ENCODE assay signal across 17 cellular contexts in the genomic region with DNA sequence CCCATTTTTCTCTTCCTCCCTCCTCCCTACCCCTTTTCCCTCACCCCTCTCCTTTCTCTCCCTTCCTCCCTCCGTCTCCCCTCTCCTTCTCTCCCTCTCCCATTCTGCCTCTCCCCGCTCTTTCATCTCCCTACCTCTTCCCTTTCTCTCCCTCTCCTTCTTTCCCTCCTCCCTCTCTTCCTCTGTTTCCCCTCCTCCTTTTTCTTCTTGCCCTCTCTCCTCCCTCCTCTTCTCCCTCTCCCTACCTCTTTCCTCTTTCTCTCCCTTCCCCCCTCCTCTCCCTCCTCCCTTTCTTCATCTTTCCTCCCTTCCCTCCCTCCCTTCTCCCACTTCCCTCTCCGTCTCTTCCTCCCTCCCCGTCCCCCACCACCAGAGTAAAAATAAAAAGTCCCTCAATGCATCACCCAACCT. TPM values are rescaled to one million over a fixed set of nuclear protein-coding genes. Genes with fewer than 3 reads are reported as not detected.
DNase-seq lines count a peak whose midpoint lies in the region; ATAC-seq and TF ChIP-seq lines count a peak whose summit lies in the region.
"Had no signal": no experiment of that assay in that cellular context is flagged by ENCODE, and none has a peak within 500 bp of the region (broad histone marks: within the 10 kb centered on the region; RNA-seq: fewer than 3 reads in every experiment).

No MANE protein-coding gene starts in this region.

- H3K9me3 Mint-ChIP-seq in activated CD4-positive, alpha-beta T cell treated with anti-CD3 and anti-CD28 coated beads for 36 hours (ENCODE audit: low read depth): no peaks in the 10 kb centered on the region
- H3K9me3 Mint-ChIP-seq: activated T-cell treated with anti-CD3 and anti-CD28 coated beads, Interleukin-2, amount 50 U/mL, for 24 hours had no signal

- no peak overlapping the region for H3K4me3 Mint-ChIP-seq in activated CD4-positive, alpha-beta T cell treated with anti-CD3 and anti-CD28 coated beads for 36 hours
- H3K4me3 Mint-ChIP-seq: activated T-cell treated with anti-CD3 and anti-CD28 coated beads, Interleukin-2, amount 50 U/mL, for 24 hours had no signal

- H2AFZ ChIP-seq in DND-41 (ENCODE audit: low read depth, low read length): peak overlapping the region; percentile 50; the same call in 1 of the 2 replicates
- peak overlapping the region; percentile 61 for H2AFZ ChIP-seq in parathyroid adenoma

- H3K4me1 Mint-ChIP-seq in activated CD4-positive, alpha-beta T cell treated with anti-CD3 and anti-CD28 coated beads for 36 hours: no peaks in the 10 kb centered on the region

- ATAC-seq in DND-41 (ENCODE audit: insufficient read depth, low read depth) (no peak), body of pancreas (no peak), left ventricle myocardium superior (peak; percentile 58)
- ATAC-seq in activated CD4-positive, alpha-beta T cell treated with anti-CD3 and anti-CD28 coated beads for 36 hours: no peak

- no peaks in the 10 kb centered on the region for H3K27me3 Mint-ChIP-seq in activated CD4-positive, alpha-beta T cell treated with anti-CD3 and anti-CD28 coated beads for 36 hours

- POLR2A ChIA-PET in activated CD4-positive, alpha-beta T cell treated with anti-CD3 and anti-CD28 coated beads for 36 hours (lab: Charles Lee): no interaction called here

- H3K36me3 ChIP-seq in DND-41 (ENCODE audit: insufficient read depth, low read length) (no peaks in the 10 kb centered on the region), body of pancreas (replicated peaks in 1 of 2; ENCODE audit: insufficient read depth in 1 of 2, low read depth in 2 of 2) (no peaks in the 10 kb centered on the region), parathyroid adenoma (ENCODE audit: control insufficient read depth, insufficient read depth, low read length) (no peaks in the 10 kb centered on the region)
- H3K36me3 ChIP-seq: tibial artery had no signal

- 37 to 56% methylated on average over 4 of the region's 4 CpGs for WGBS in body of pancreas, 2 donors

- peak overlapping the region; percentile 58 for H3K27ac ChIP-seq in DND-41 (ENCODE audit: low read length)
- H3K27ac ChIP-seq in body of pancreas: peak overlapping the region in 3 of 4 donors; percentile 49 to 82 (median 73)
- no peak overlapping the region for H3K27ac ChIP-seq in parathyroid adenoma

- no peaks in the 10 kb centered on the region for H3K79me2 ChIP-seq in DND-41 (ENCODE audit: insufficient read depth, low read length)
- H3K79me2 ChIP-seq in parathyroid adenoma: no peaks in the 10 kb centered on the region

- CTCF ChIA-PET in activated CD4-positive, alpha-beta T cell treated with anti-CD3 and anti-CD28 coated beads for 36 hours (lab: Charles Lee): interaction anchor here (0.7 kb wide), 1 partner anchor 250 kb away, joined by 3 read pairs; no protein-coding TSS in a partner anchor

- no peak for TF ChIP-seq POLR2A in body of pancreas (IDR thresholded peaks at IDR 0.05)

- H3K27ac Mint-ChIP-seq in activated CD4-positive, alpha-beta T cell treated with anti-CD3 and anti-CD28 coated beads for 36 hours: no peak overlapping the region
- H3K27ac Mint-ChIP-seq: activated T-cell treated with anti-CD3 and anti-CD28 coated beads, Interleukin-2, amount 50 U/mL, for 24 hours had no signal

- no peaks in the 10 kb centered on the region for H3K36me3 Mint-ChIP-seq in activated CD4-positive, alpha-beta T cell treated with anti-CD3 and anti-CD28 coated beads for 36 hours (ENCODE audit: low read depth)

- DNase-seq in DND-41: no peak
- DNase-seq in body of pancreas: no peak
- DNase-seq in left ventricle myocardium superior: no peak
- DNase-seq in stimulated activated CD4-positive, alpha-beta T cell treated with anti-CD3 and anti-CD28 coated beads, Interleukin-2, amount 100 ng/mL, for 24 hours: no peak
- DNase-seq in germinal center (ENCODE audit: low spot score): no peak
- no peak for DNase-seq in stimulated activated CD4-positive, alpha-beta T cell treated with anti-CD3 and anti-CD28 coated beads, Interleukin-15, amount 100 ng/mL, for 24 hours
- DNase-seq in activated CD4-positive, alpha-beta T cell treated with anti-CD3 and anti-CD28 coated beads for 36 hours: no peak
- DNase-seq: ACHN; activated CD4-positive, CD25-positive, alpha-beta regulatory T cell treated with anti-CD3 and anti-CD28 coated beads, Interleukin-2, amount 50 U/mL, for 72 hours; activated T-cell treated with anti-CD3 and anti-CD28 coated beads, Interleukin-2, amount 50 U/mL, for 24 hours; amniotic stem cell; effector CD8-positive, alpha-beta T cell; hypothalamus had no signal

- intact Hi-C loops in body of pancreas (cut with DNase I) (no loop called here), left ventricle myocardium superior (cut with micrococcal nuclease) (no loop called here)
- intact Hi-C loops in activated CD4-positive, alpha-beta T cell treated with anti-CD3 and anti-CD28 coated beads for 36 hours (cut with DNase I, micrococcal nuclease): no loop called here

- no peak overlapping the region for H3K4me3 ChIP-seq in DND-41 (ENCODE audit: low read depth in 1 of 2, low read length in 2 of 2)
- no peak overlapping the region for H3K4me3 ChIP-seq in body of pancreas
- no peak overlapping the region for H3K4me3 ChIP-seq in parathyroid adenoma (ENCODE audit: low read depth, low read length)
- H3K4me3 ChIP-seq: tibial artery had no signal

- H3K9me3 ChIP-seq in DND-41 (ENCODE audit: insufficient read depth, low read length, severe bottlenecking) (no peaks in the 10 kb centered on the region), body of pancreas (no peaks in the 10 kb centered on the region), parathyroid adenoma (ENCODE audit: control insufficient read depth, low read length) (no peaks in the 10 kb centered on the region)
- H3K9me3 ChIP-seq: Caco-2, tibial artery had no signal

- H4K20me1 ChIP-seq in DND-41 (ENCODE audit: insufficient read depth, low read length): no peaks in the 10 kb centered on the region

- H3K4me1 ChIP-seq in DND-41 (ENCODE audit: insufficient read depth, low read length) (peaks cover 24% of the 10 kb centered on the region), body of pancreas (peaks cover 18% of the 10 kb centered on the region), parathyroid adenoma (peaks cover 15% of the 10 kb centered on the region)

- H3K27me3 ChIP-seq in DND-41 (ENCODE audit: insufficient read depth, low read length, poor library complexity) (no peaks in the 10 kb centered on the region), body of pancreas (no peaks in the 10 kb centered on the region), parathyroid adenoma (ENCODE audit: control insufficient read depth, insufficient read depth, low read length) (no peaks in the 10 kb centered on the region)

- no peak for TF ChIP-seq CTCF in DND-41 (IDR thresholded peaks at IDR 0.05; ENCODE audit: borderline replicate concordance, extremely low read depth, low read length, poor library complexity, severe bottlenecking)
- TF ChIP-seq CTCF in body of pancreas (IDR thresholded peaks at IDR 0.05): no peak
- no peak for TF ChIP-seq CTCF in parathyroid adenoma (IDR thresholded peaks at IDR 0.05)

- H3K4me2 ChIP-seq in DND-41 (ENCODE audit: insufficient read depth, low read length) (peak overlapping the region; percentile 44; the same call in 1 of the 2 replicates), parathyroid adenoma (ENCODE audit: low read length) (no peak overlapping the region)

- H3K9ac ChIP-seq in DND-41 (ENCODE audit: low read depth, low read length): peak overlapping the region; percentile 24; the same call in 1 of the 2 replicates
- H3K9ac ChIP-seq in parathyroid adenoma: no peak overlapping the region

RNA-seq across cellular contexts. Expression of a gene that starts 10.5 kb away (rescaled TPM):
- 10 to 100 TPM in 1 of 2 donors, 1 to 10 TPM in 1; 3.1 to 12.5 TPM for total RNA-seq in body of pancreas
- total RNA-seq in left ventricle myocardium superior: 0.97 TPM
- under 1 TPM in 1 of 2 experiments, not detected in 1; 0.14 TPM for total RNA-seq in activated CD4-positive, alpha-beta T cell treated with anti-CD3 and anti-CD28 coated beads for 36 hours
- total RNA-seq: Caco-2, mononuclear cell had no signal

RNA-seq across cellular contexts. Expression of a gene that starts 12.6 kb away (rescaled TPM):
- total RNA-seq in body of pancreas (10 to 100 TPM; 38.1 to 58.7 TPM), left ventricle myocardium superior (36.4 TPM)
- total RNA-seq in activated CD4-positive, alpha-beta T cell treated with anti-CD3 and anti-CD28 coated beads for 36 hours: 10 to 100 TPM; 13.2 to 18.8 TPM
